ENCODE assay signal across 7 cellular contexts in genomic region chr6:111872521-111873177, GRCh38. TPM values are rescaled to one million over a fixed set of nuclear protein-coding genes. Genes with fewer than 3 reads are reported as not detected.
A peak's percentile ranks its signal among the peaks of the same experiment; 100 is the strongest.
DNase-seq lines count a peak whose midpoint lies in the region; ATAC-seq and TF ChIP-seq lines count a peak whose summit lies in the region.

No MANE protein-coding gene starts in this region.

- TF ChIP-seq CTCF in PC-3 (conservative IDR thresholded peaks at IDR 0.05; ENCODE audit: low read depth, low read length) (no peak), cardiac muscle cell (IDR thresholded peaks at IDR 0.05; ENCODE audit: low read depth, low read length) (peak; percentile 6), prostate gland (IDR thresholded peaks at IDR 0.05) (peak in 1 of 4 experiments; percentile 7)

- no peak for TF ChIP-seq POLR2A in prostate gland (IDR thresholded peaks at IDR 0.05)

- no peak overlapping the region for H2AFZ ChIP-seq in PC-3 (ENCODE audit: low read length)

- intact Hi-C loops in PC-3 (cut with micrococcal nuclease), result loop anchor here (5.0 kb wide), 3 partner anchors 55 to 160 kb away; no protein-coding TSS in a partner anchor
- intact Hi-C loops in prostate gland (cut with DNase I), result loop anchor here (5.0 to 10.0 kb wide), 2 partner anchors 160 to 388 kb away; partner anchors contain the start of gene REV3L
- intact Hi-C loops in aorta (cut with DNase I), result loop anchor here (5.0 kb wide), 1 partner anchor 170 kb away; no protein-coding TSS in a partner anchor

- ATAC-seq in GM18873 (IDR thresholded peaks at IDR 0.05; ENCODE audit: low FRiP score, unreplicated experiment) (peak; percentile 1), HG02981 (IDR thresholded peaks at IDR 0.05; ENCODE audit: unreplicated experiment) (peak; percentile 18), PC-3 (0 out of 2 replicates have a peak, but pooled peaks have one; percentile 1), aorta (ENCODE audit: low FRiP score) (peak; percentile 43)

- H3K36me3 ChIP-seq in PC-3 (ENCODE audit: low read depth, low read length) (no peaks in the 10 kb centered on the region), cardiac muscle cell (no peaks in the 10 kb centered on the region), prostate gland (no peaks in the 10 kb centered on the region), aorta (ENCODE audit: control insufficient read depth in 1 of 2, insufficient read depth in 2 of 2, low read length in 1 of 2) (no peaks in the 10 kb centered on the region)

- DNase-seq in PC-3 (no peak), cardiac muscle cell (ENCODE audit: low read depth in 1 of 2, low spot score in 1 of 2) (peak in 1 of 2 donors; percentile 34), prostate gland (ENCODE audit: low spot score) (no peak), aorta (peak; percentile 51 to 81)
- peak; percentile 75 for DNase-seq in activated naive CD4-positive, alpha-beta T cell treated with Interleukin-2 at 50 U/mL for 16 hours

- no peaks in the 10 kb centered on the region for H3K27me3 ChIP-seq in PC-3 (ENCODE audit: low read length)
- peaks cover 21% of the 10 kb centered on the region for H3K27me3 ChIP-seq in cardiac muscle cell
- H3K27me3 ChIP-seq in prostate gland (replicated peaks; ENCODE audit: insufficient read depth), result no peaks in the 10 kb centered on the region
- H3K27me3 ChIP-seq in aorta (ENCODE audit: control insufficient read depth in 1 of 2, insufficient read depth in 2 of 2, low read length in 1 of 2), result no peaks in the 10 kb centered on the region

- H3K9me2 ChIP-seq in PC-3 (replicated peaks; ENCODE audit: low read length), result no peaks in the 10 kb centered on the region

- no peaks in the 10 kb centered on the region for H3K9me3 ChIP-seq in PC-3 (ENCODE audit: low read length)
- no peaks in the 10 kb centered on the region for H3K9me3 ChIP-seq in cardiac muscle cell (ENCODE audit: low read depth)
- H3K9me3 ChIP-seq in prostate gland, result no peaks in the 10 kb centered on the region
- H3K9me3 ChIP-seq in aorta (ENCODE audit: control insufficient read depth, low read length), result no peaks in the 10 kb centered on the region

- 0 out of 2 replicates have a peak, but pooled peaks cover 5% of the 10 kb centered on the region for H4K20me1 ChIP-seq in PC-3 (ENCODE audit: low read length)

- H3K4me3 ChIP-seq in PC-3 (ENCODE audit: low read length), result peak overlapping the region; percentile 71
- peak overlapping the region; percentile 96 for H3K4me3 ChIP-seq in cardiac muscle cell
- H3K4me3 ChIP-seq in prostate gland, result peak overlapping the region; percentile 47 to 52
- peak overlapping the region; percentile 69 to 97 for H3K4me3 ChIP-seq in aorta (ENCODE audit: low read length in 2 of 2)

- peaks cover 33% of the 10 kb centered on the region for H3K79me2 ChIP-seq in PC-3 (ENCODE audit: low read length)

- H3K27ac ChIP-seq in PC-3 (ENCODE audit: low read length) (no peak overlapping the region), cardiac muscle cell (peak overlapping the region; percentile 5), prostate gland (peak overlapping the region; percentile 56 to 58), aorta (ENCODE audit: low read depth in 1 of 2, low read length in 2 of 2) (no peak overlapping the region)

- H3K9ac ChIP-seq in PC-3 (ENCODE audit: low read length), result peak overlapping the region; percentile 45; the same call in 1 of the 2 replicates

- POLR2A ChIA-PET in PC-3 (lab: Charles Lee; ENCODE audit: unreplicated experiment), result no interaction called here

- no TSS peak for BruUV-seq in PC-3 (replicated peaks; lab: Mats Ljungman, UMichigan)

- CTCF ChIA-PET in PC-3 (lab: Charles Lee), result no interaction called here

- no peaks in the 10 kb centered on the region for H3F3A ChIP-seq in PC-3 (ENCODE audit: low read length, unreplicated experiment)

- peak overlapping the region; percentile 88 for H3K4me2 ChIP-seq in PC-3 (ENCODE audit: low read length)

- H3K4me1 ChIP-seq in PC-3 (ENCODE audit: insufficient read depth, low read length) (peaks cover 18% of the 10 kb centered on the region), cardiac muscle cell (ENCODE audit: low read depth) (peaks cover 20% of the 10 kb centered on the region), prostate gland (replicated peaks) (peaks cover 3% of the 10 kb centered on the region), aorta (ENCODE audit: control insufficient read depth in 1 of 2, insufficient read depth in 2 of 2, low read length in 2 of 2) (no peaks in the 10 kb centered on the region)

- WGBS in prostate gland, result 1% methylated on average over 44 of the region's 78 CpGs
- 0 to 1% methylated on average over 46 to 78 of the region's 78 CpGs for WGBS in aorta, 2 donors

RNA-seq across cellular contexts. Expression of gene FYN, which starts 0.6 kb away (rescaled TPM):
- total RNA-seq in PC-3 (2014; rRNA removed) (27.6 and 57.4 TPM in 2 replicates), cardiac muscle cell (90.5 and 95.7 TPM in 2 replicates), prostate gland (100 to 1,000 TPM in 1 of 2 donors, 10 to 100 TPM in 1; 13.7 to 103 TPM), aorta (100 to 1,000 TPM; 100 to 162 TPM)
- polyA plus RNA-seq in cardiac muscle cell (87.0 and 104 TPM in 2 replicates), aorta (10 to 100 TPM; 31.7 to 32.5 TPM)

Comparison
In these comparisons a context has a peak if more than half of its experiments do, and no peak if none do; other contexts are left out.
1. DNase-seq: peak in activated naive CD4-positive, alpha-beta T cell treated with Interleukin-2 at 50 U/mL for 16 hours (single experiment) and aorta (2 of 2); none in PC-3 (single experiment) and prostate gland (single experiment).
2. H3K27ac ChIP-seq: peak in cardiac muscle cell (single experiment) and prostate gland (2 of 2); none in PC-3 (single experiment) and aorta (0 of 2).
3. Peak in every context shown above with its lines, with median percentiles within 50 percentile points of each other: ATAC-seq and H3K4me3 ChIP-seq.